8 cellular contexts compared by ENCODE assay signal in the genomic region with DNA sequence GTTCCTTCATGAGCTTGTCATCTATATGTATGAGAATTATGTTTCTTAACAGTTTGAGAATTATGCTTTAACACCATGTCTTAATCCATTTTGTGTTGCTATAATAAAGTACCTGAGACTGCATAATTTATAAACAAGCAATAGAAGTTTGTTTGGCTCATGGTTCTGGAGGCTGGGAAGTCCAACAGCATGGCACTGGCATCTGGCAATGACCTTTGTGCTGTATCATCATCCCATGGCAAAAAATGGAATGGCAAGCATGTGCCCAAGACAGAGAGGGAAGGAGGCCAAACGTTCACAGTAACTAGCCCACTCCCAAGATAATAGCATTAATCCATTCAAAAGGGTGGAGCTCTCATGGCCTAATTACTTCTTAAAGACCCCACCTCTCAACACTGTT.
"Had no signal": no experiment of that assay in that cellular context is flagged by ENCODE, and none has a peak within 500 bp of the region (broad histone marks: within the 10 kb centered on the region; RNA-seq: fewer than 3 reads in every experiment).

No MANE protein-coding gene starts in this region.

- FAIRE-seq: G401.6, GM12878, GM12891, GM12892, GM18507, GM19239 had no signal

- ATAC-seq: GM12878 had no signal

- H3K4me3 ChIP-seq: GM12878 had no signal

- DNase-seq: GDM1, GF-D8 had no signal
